18 cellular contexts compared by ENCODE assay signal in genomic region chr12:71178162-71178561, GRCh38. TPM values are rescaled to one million over a fixed set of nuclear protein-coding genes. Genes with fewer than 3 reads are reported as not detected.
A peak's percentile ranks its signal among the peaks of the same experiment; 100 is the strongest.
DNase-seq lines count a peak whose midpoint lies in the region; ATAC-seq, FAIRE-seq and TF ChIP-seq lines count a peak whose summit lies in the region.
"Had no signal": no experiment of that assay in that cellular context is flagged by ENCODE, and none has a peak within 500 bp of the region (broad histone marks: within the 10 kb centered on the region; RNA-seq: fewer than 3 reads in every experiment).

No MANE protein-coding gene starts in this region.

- in situ Hi-C loops in HepG2 (cut with HindIII; ENCODE audit: extremely low pct_ligation_motif_present, low pct_unique_long_range_greater_than_20kb), result no loop called here

- no peaks in the 10 kb centered on the region for H3K27me3 Mint-ChIP-seq in Calu3 (ENCODE audit: unreplicated experiment)
- H3K27me3 Mint-ChIP-seq: CD4-positive, alpha-beta memory T cell had no signal

- peaks cover 4% of the 10 kb centered on the region for H3K36me3 Mint-ChIP-seq in Calu3 (ENCODE audit: insufficient read depth, unreplicated experiment)
- H3K36me3 Mint-ChIP-seq: CD4-positive, alpha-beta memory T cell had no signal

- peaks cover 7% of the 10 kb centered on the region; the same call in 1 of the 2 replicates for H3K9me3 ChIP-seq in HepG2 (ENCODE audit: low read length)
- no peaks in the 10 kb centered on the region for H3K9me3 ChIP-seq in small intestine (ENCODE audit: control insufficient read depth, low read depth)

- TF ChIP-seq CTCF in Calu3 (IDR thresholded peaks at IDR 0.05; ENCODE audit: unreplicated experiment) (no peak), HepG2 (CRISPR knock-in tag; IDR thresholded peaks at IDR 0.05) (no peak), RWPE1 (conservative IDR thresholded peaks at IDR 0.05; ENCODE audit: low read depth) (no peak)

- H3K4me3 Mint-ChIP-seq in Calu3 (ENCODE audit: low read depth, unreplicated experiment), result no peak overlapping the region
- H3K4me3 Mint-ChIP-seq: CD4-positive, alpha-beta memory T cell had no signal

- no peak overlapping the region for H3K4me2 ChIP-seq in HepG2 (ENCODE audit: low read depth, low read length)

- H3K36me3 ChIP-seq in HepG2 (replicated peaks in 1 of 2; ENCODE audit: control insufficient read depth in 1 of 2, insufficient read depth in 2 of 2, low read length in 2 of 2), result no peaks in the 10 kb centered on the region
- H3K36me3 ChIP-seq in small intestine (ENCODE audit: control insufficient read depth in 2 of 2, insufficient read depth in 2 of 2, low read length in 2 of 2), result no peaks in the 10 kb centered on the region

- no TSS peak for BruUV-seq in Calu3 (replicated peaks; lab: Mats Ljungman, UMichigan)
- BruUV-seq in HepG2 (replicated peaks; lab: Mats Ljungman, UMichigan), result no TSS peak

- no peaks in the 10 kb centered on the region for H3K9me3 Mint-ChIP-seq in Calu3 (ENCODE audit: low read depth, unreplicated experiment)

- peak; percentile 34 for FAIRE-seq in frontal cortex (lab: Jason Lieb, UNC)
- FAIRE-seq in HepG2 (lab: Jason Lieb, UNC), result no peak
- FAIRE-seq in small intestine (lab: Jason Lieb, UNC), result peak; percentile 44
- FAIRE-seq: G401.6, GM12892, H1 had no signal

- H3K27ac Mint-ChIP-seq in Calu3 (ENCODE audit: unreplicated experiment), result peak overlapping the region; percentile 26
- H3K27ac Mint-ChIP-seq: CD4-positive, alpha-beta memory T cell had no signal

- intact Hi-C loops in Calu3 (cut with micrococcal nuclease; ENCODE audit: unreplicated experiment), result no loop called here
- intact Hi-C loops in HepG2 (cut with micrococcal nuclease; ENCODE audit: unreplicated experiment), result no loop called here

- no peak for TF ChIP-seq POLR2A in HepG2 (IDR thresholded peaks at IDR 0.05; ENCODE audit: insufficient read depth in 1 of 2, low read depth in 2 of 2, low read length in 2 of 2)

- H3K27ac ChIP-seq in HepG2 (ENCODE audit: extremely low read length, insufficient read depth, low read length), result no peak overlapping the region
- H3K27ac ChIP-seq in small intestine (ENCODE audit: low read depth in 1 of 2, low read length in 1 of 2), result no peak overlapping the region
- no peak overlapping the region for H3K27ac ChIP-seq in RWPE1

- H3K9ac ChIP-seq in HepG2 (ENCODE audit: insufficient read depth, low read depth, low read length), result no peak overlapping the region

- no peak overlapping the region for H2AFZ ChIP-seq in HepG2 (ENCODE audit: low read length)

- no peak for ATAC-seq in HepG2

- no peaks in the 10 kb centered on the region for H4K20me1 ChIP-seq in HepG2 (ENCODE audit: insufficient read depth, low read length)

- no peak for TF ChIP-seq RAD21 in HepG2 (CRISPR knock-in tag; IDR thresholded peaks at IDR 0.05)

- no peaks in the 10 kb centered on the region for H3K79me2 ChIP-seq in HepG2 (ENCODE audit: insufficient read depth, low read length)

- peaks cover 28% of the 10 kb centered on the region for H3K4me1 Mint-ChIP-seq in Calu3 (ENCODE audit: low read depth, unreplicated experiment)
- H3K4me1 Mint-ChIP-seq: CD4-positive, alpha-beta memory T cell had no signal

- TF ChIP-seq EP300 in HepG2 (IDR thresholded peaks at IDR 0.05; ENCODE audit: low read depth in 2 of 2, low read length in 2 of 2), result no peak
- no peak for TF ChIP-seq EP300 in HepG2 (CRISPR knock-in tag; IDR thresholded peaks at IDR 0.05; ENCODE audit: borderline replicate concordance)

- H3K4me1 ChIP-seq in HepG2 (ENCODE audit: insufficient read depth, low read length) (peaks cover 16% of the 10 kb centered on the region), small intestine (ENCODE audit: control insufficient read depth in 2 of 2, insufficient read depth in 1 of 2, low read depth in 1 of 2, low read length in 1 of 2) (no peaks in the 10 kb centered on the region)

- DNase-seq in Calu3 (no peak), frontal cortex (ENCODE audit: low spot score in 2 of 2) (no peak), HepG2 (ENCODE audit: low spot score) (no peak), small intestine (no peak), RWPE1 (ENCODE audit: low spot score) (no peak), NCI-H187 (lab: John Stamatoyannopoulos, UW) (no peak), epidermal melanocyte (ENCODE audit: insufficient read length, low spot score) (no peak)
- DNase-seq: C1 segment of cervical spinal cord; CD4-positive, alpha-beta memory T cell; COR-L47; DMS153; DND-41; H7; HCEC 1CT had no signal

- H3K4me3 ChIP-seq in HepG2 (replicated peaks in 1 of 3; ENCODE audit: insufficient read depth in 1 of 3, low read depth in 2 of 3, low read length in 3 of 3) (no peak overlapping the region), small intestine (ENCODE audit: low read depth in 1 of 2, low read length in 2 of 2) (no peak overlapping the region)

- POLR2A ChIA-PET in HepG2 (lab: Yijun Ruan, JAX), result no interaction called here
- POLR2A ChIA-PET in RWPE1 (lab: Yijun Ruan, JAX; ENCODE audit: low non-redundant PET), result no interaction called here

- CTCF ChIA-PET in Calu3 (lab: Charles Lee), result no interaction called here
- CTCF ChIA-PET in HepG2 (lab: Yijun Ruan, JAX; ENCODE audit: low intra/inter-chr PET ratio, low total read pairs), result no interaction called here
- CTCF ChIA-PET in RWPE1 (lab: Yijun Ruan, JAX), result no interaction called here

- H3K27me3 ChIP-seq in HepG2 (ENCODE audit: control insufficient read depth in 1 of 2, insufficient read depth in 2 of 2, low read length in 2 of 2) (no peaks in the 10 kb centered on the region), small intestine (ENCODE audit: control insufficient read depth in 2 of 2, insufficient read depth in 2 of 2, low read length in 2 of 2) (no peaks in the 10 kb centered on the region)

TF ChIP-seq in HepG2, 621 proteins besides CTCF, POLR2A, EP300 and RAD21 (continues in another document):
- 0 out of 2 replicates have a peak, but pooled peaks have one; percentile 37 for TF ChIP-seq ONECUT2 (CRISPR knock-in tag; IDR thresholded peaks at IDR 0.05)
- no peak for TF ChIP-seq ZBTB46 (CRISPR knock-in tag; IDR thresholded peaks at IDR 0.05; ENCODE audit: borderline replicate concordance)
- TF ChIP-seq BCL6 (CRISPR knock-in tag; IDR thresholded peaks at IDR 0.05), result 0 out of 2 replicates have a peak, but pooled peaks have one; percentile 31
- TF ChIP-seq FOXA3 (CRISPR knock-in tag; IDR thresholded peaks at IDR 0.05), result peak; percentile 59

RNA-seq across cellular contexts. Expression of gene TSPAN8, which starts 20.4 kb away (rescaled TPM):
- 289 and 384 TPM in 2 replicates for total RNA-seq in Calu3 (2022)
- total RNA-seq in frontal cortex, result not detected
- total RNA-seq in HepG2 (2016; rRNA removed; fragmentation: Illumina TruSeq; extraction: Trizol), result 3.2 and 3.9 TPM in 2 replicates
- 1.5 and 1.9 TPM in 2 replicates for total RNA-seq in HepG2 (2016; cell fraction: cytosol; rRNA removed; fragmentation: Illumina TruSeq; extraction: Trizol; ENCODE audit: low read depth)
- 3.2 and 3.7 TPM in 2 replicates for total RNA-seq in HepG2 (2016; cell fraction: insoluble cytoplasmic fraction; rRNA removed; fragmentation: Illumina TruSeq; extraction: Trizol)
- total RNA-seq in HepG2 (2016; cell fraction: membrane; rRNA removed; fragmentation: Illumina TruSeq; extraction: Trizol), result 2.6 and 4.1 TPM in 2 replicates
- total RNA-seq in HepG2 (2016; cell fraction: nucleus; rRNA removed; fragmentation: Illumina TruSeq; extraction: Trizol), result 2.5 and 2.8 TPM in 2 replicates
- 2.0 and 3.4 TPM in 2 replicates for polyA plus RNA-seq in HepG2 (2011; rRNA removed)
- 1.8 and 2.0 TPM in 2 replicates for polyA plus RNA-seq in HepG2 (2011; cell fraction: cytosol; rRNA removed)
- polyA plus RNA-seq in HepG2 (2011; cell fraction: nucleus; rRNA removed), result 0.50 and 0.56 TPM in 2 replicates
- polyA plus RNA-seq in HepG2 (2012), result 4.2 and 4.4 TPM in 2 replicates
- polyA plus RNA-seq in HepG2 (2016; cell fraction: cytosol; fragmentation: Illumina TruSeq; extraction: Trizol; ENCODE audit: low read depth), result 2.0 and 2.6 TPM in 2 replicates
- 3.7 and 4.0 TPM in 2 replicates for polyA plus RNA-seq in HepG2 (2016; cell fraction: insoluble cytoplasmic fraction; fragmentation: Illumina TruSeq; extraction: Trizol; ENCODE audit: low read depth)
- polyA plus RNA-seq in HepG2 (2016; cell fraction: membrane; fragmentation: Illumina TruSeq; extraction: Trizol; ENCODE audit: low read depth), result 1.8 and 2.3 TPM in 2 replicates
- polyA plus RNA-seq in HepG2 (2016; cell fraction: nucleus; fragmentation: Illumina TruSeq; extraction: Trizol; ENCODE audit: insufficient read depth, low read depth), result 2.8 and 5.2 TPM in 2 replicates
- 0.50 and 36.3 TPM in 2 replicates for polyA minus RNA-seq in HepG2 (2011; rRNA and poly(A)+ RNA removed; ENCODE audit: low replicate concordance)
- polyA minus RNA-seq in HepG2 (2011; cell fraction: cytosol; rRNA and poly(A)+ RNA removed), result 1.4 TPM in 1 of 2 replicates, not detected in the other
- polyA minus RNA-seq in HepG2 (2011; cell fraction: nucleus; rRNA and poly(A)+ RNA removed), result 0.99 and 2.1 TPM in 2 replicates
- 1,000 to 10,000 TPM in 2 of 3 donors, 100 to 1,000 TPM in 1; 841 to 2,154 (median 1,300) TPM for polyA plus RNA-seq in small intestine
- total RNA-seq: CD4-positive, alpha-beta memory T cell; H1; H7 had no signal
- polyA plus RNA-seq: BJ; CD4-positive, alpha-beta memory T cell; H1 had no signal

Comparison
In these comparisons a context has a peak if more than half of its experiments do, and no peak if none do; other contexts are left out.
1. RNA of gene TSPAN8, which starts 20.4 kb away (total RNA-seq): 289 to 384 TPM in Calu3; 1.5 to 4.1 TPM in HepG2 and not detected in frontal cortex (single experiment); every median in the first group is over 10 times any median in the second.